8 cellular contexts compared by ENCODE assay signal in genomic region chr22:45863981-45864751, GRCh38.
DNase-seq lines count a peak whose midpoint lies in the region; ATAC-seq and TF ChIP-seq lines count a peak whose summit lies in the region.

No MANE protein-coding gene starts in this region.

- intact Hi-C loops in left ventricle myocardium inferior (cut with micrococcal nuclease) (no loop called here), sigmoid colon (cut with DNase I) (loop anchor here (1.0 kb wide), 1 partner anchor 113 kb away; the partner anchor contains the start of gene WNT7B)

- WGBS in sigmoid colon, 2 donors: 9 to 22% methylated on average over 19 of the region's 19 CpGs

- H3K9me2 ChIP-seq in MM.1S (replicated peaks; ENCODE audit: insufficient read depth, low read length): no peaks in the 10 kb centered on the region

- H3K9me3 ChIP-seq in DND-41 (ENCODE audit: insufficient read depth, low read length, severe bottlenecking) (no peaks in the 10 kb centered on the region), MM.1S (replicated peaks; ENCODE audit: insufficient read depth, low read length) (no peaks in the 10 kb centered on the region), left ventricle myocardium inferior (replicated peaks) (peaks cover 6% of the 10 kb centered on the region), sigmoid colon (no peaks in the 10 kb centered on the region)

- peak; percentile 79 for ATAC-seq in DND-41 (ENCODE audit: insufficient read depth, low read depth)
- peak; percentile 76 for ATAC-seq in activated naive CD8-positive, alpha-beta T cell treated with anti-CD3 and anti-CD28 coated beads, Interleukin-2, amount 10 ng/mL, durations not matched to agents 7 days and 5 days (ENCODE audit: low read depth)
- no peak for ATAC-seq in GM18505 (IDR thresholded peaks at IDR 0.05; ENCODE audit: unreplicated experiment)

- POLR2A ChIA-PET in activated naive CD8-positive, alpha-beta T cell treated with anti-CD3 and anti-CD28 coated beads, Interleukin-2, amount 10 ng/mL, durations not matched to agents 7 days and 5 days (lab: Charles Lee): no interaction called here

- H3K4me3 ChIP-seq in DND-41 (ENCODE audit: low read depth in 1 of 2, low read length in 2 of 2) (no peak overlapping the region), MM.1S (ENCODE audit: low read length) (no peak overlapping the region), left ventricle myocardium inferior (no peak overlapping the region), sigmoid colon (no peak overlapping the region)

- no peaks in the 10 kb centered on the region for H3K79me2 ChIP-seq in DND-41 (ENCODE audit: insufficient read depth, low read length)
- no peaks in the 10 kb centered on the region for H3K79me2 ChIP-seq in MM.1S (ENCODE audit: low read length)

- H3K36me3 Mint-ChIP-seq in activated naive CD8-positive, alpha-beta T cell treated with anti-CD3 and anti-CD28 coated beads, Interleukin-2, amount 10 ng/mL, durations not matched to agents 7 days and 5 days: no peaks in the 10 kb centered on the region

- TF ChIP-seq CTCF in DND-41 (IDR thresholded peaks at IDR 0.05; ENCODE audit: borderline replicate concordance, extremely low read depth, low read length, poor library complexity, severe bottlenecking) (peak; percentile 97), MM.1S (IDR thresholded peaks at IDR 0.05; ENCODE audit: low read length) (peak; percentile 91), left ventricle myocardium inferior (IDR thresholded peaks at IDR 0.05; ENCODE audit: borderline replicate concordance) (peak; percentile 96), sigmoid colon (IDR thresholded peaks at IDR 0.05) (peak in 3 of 4 experiments; percentile 41 to 74 (median 72))

- peaks cover 49% of the 10 kb centered on the region for H3K27me3 Mint-ChIP-seq in activated naive CD8-positive, alpha-beta T cell treated with anti-CD3 and anti-CD28 coated beads, Interleukin-2, amount 10 ng/mL, durations not matched to agents 7 days and 5 days

- H3K27ac ChIP-seq in DND-41 (ENCODE audit: low read length): no peak overlapping the region
- H3K27ac ChIP-seq in MM.1S (ENCODE audit: low read length): no peak overlapping the region
- no peak overlapping the region for H3K27ac ChIP-seq in left ventricle myocardium inferior (replicated peaks)
- no peak overlapping the region for H3K27ac ChIP-seq in sigmoid colon

- DNase-seq in DND-41 (peak; percentile 77), MM.1S (peak; percentile 45), SKM-1 (lab: John Stamatoyannopoulos, UW; ENCODE audit: unreplicated experiment) (peak; percentile 7), left ventricle myocardium inferior (peak; percentile 73), sigmoid colon (peak; percentile 64), GF-D8 (lab: John Stamatoyannopoulos, UW) (no peak)
- peak; percentile 82 for DNase-seq in activated naive CD8-positive, alpha-beta T cell treated with anti-CD3 and anti-CD28 coated beads, Interleukin-2, amount 10 ng/mL, durations not matched to agents 7 days and 5 days

- peaks cover 14% of the 10 kb centered on the region for H4K20me1 ChIP-seq in DND-41 (ENCODE audit: insufficient read depth, low read length)
- H4K20me1 ChIP-seq in MM.1S (ENCODE audit: insufficient read depth, low read length): no peaks in the 10 kb centered on the region

- H3K36me3 ChIP-seq in DND-41 (ENCODE audit: insufficient read depth, low read length): no peaks in the 10 kb centered on the region
- H3K36me3 ChIP-seq in MM.1S (replicated peaks; ENCODE audit: insufficient read depth, low read length): no peaks in the 10 kb centered on the region
- H3K36me3 ChIP-seq in left ventricle myocardium inferior: peaks cover 7% of the 10 kb centered on the region
- peaks cover 0 to 6% (median 0%) of the 10 kb centered on the region in 4 donors for H3K36me3 ChIP-seq in sigmoid colon

- H3K9me3 Mint-ChIP-seq in activated naive CD8-positive, alpha-beta T cell treated with anti-CD3 and anti-CD28 coated beads, Interleukin-2, amount 10 ng/mL, durations not matched to agents 7 days and 5 days: no peaks in the 10 kb centered on the region

- H3F3A ChIP-seq in MM.1S (ENCODE audit: insufficient read depth, low read length): no peaks in the 10 kb centered on the region

- H3K27ac Mint-ChIP-seq in activated naive CD8-positive, alpha-beta T cell treated with anti-CD3 and anti-CD28 coated beads, Interleukin-2, amount 10 ng/mL, durations not matched to agents 7 days and 5 days: no peak overlapping the region

- TF ChIP-seq POLR2A in sigmoid colon (IDR thresholded peaks at IDR 0.05) (no peak), GM18505 (IDR thresholded peaks at IDR 0.05; ENCODE audit: borderline replicate concordance, extremely low read depth, insufficient read depth, insufficient read length) (no peak)

- no peak overlapping the region for H3K9ac ChIP-seq in DND-41 (ENCODE audit: low read depth, low read length)
- H3K9ac ChIP-seq in MM.1S (ENCODE audit: low read length): no peak overlapping the region

- H3K4me3 Mint-ChIP-seq in activated naive CD8-positive, alpha-beta T cell treated with anti-CD3 and anti-CD28 coated beads, Interleukin-2, amount 10 ng/mL, durations not matched to agents 7 days and 5 days: no peak overlapping the region

- no peaks in the 10 kb centered on the region for H3K27me3 ChIP-seq in DND-41 (ENCODE audit: insufficient read depth, low read length, poor library complexity)
- no peaks in the 10 kb centered on the region for H3K27me3 ChIP-seq in MM.1S (replicated peaks; ENCODE audit: insufficient read depth, low read length)
- H3K27me3 ChIP-seq in left ventricle myocardium inferior (ENCODE audit: low read depth): peaks cover 43% of the 10 kb centered on the region
- H3K27me3 ChIP-seq in sigmoid colon: peaks cover 23 to 38% (median 29%) of the 10 kb centered on the region in 3 donors

- H3K4me1 ChIP-seq in DND-41 (ENCODE audit: insufficient read depth, low read length): peaks cover 12% of the 10 kb centered on the region
- H3K4me1 ChIP-seq in MM.1S (ENCODE audit: low read length): no peaks in the 10 kb centered on the region
- peaks cover 24% of the 10 kb centered on the region for H3K4me1 ChIP-seq in left ventricle myocardium inferior
- H3K4me1 ChIP-seq in sigmoid colon: peaks cover 0 to 28% (median 23%) of the 10 kb centered on the region in 4 donors

- no peak for TF ChIP-seq EP300 in sigmoid colon (IDR thresholded peaks at IDR 0.05)

- H3K4me2 ChIP-seq in DND-41 (ENCODE audit: insufficient read depth, low read length): no peak overlapping the region
- no peak overlapping the region for H3K4me2 ChIP-seq in MM.1S (ENCODE audit: low read depth, low read length)

- peaks cover 5% of the 10 kb centered on the region for H3K4me1 Mint-ChIP-seq in activated naive CD8-positive, alpha-beta T cell treated with anti-CD3 and anti-CD28 coated beads, Interleukin-2, amount 10 ng/mL, durations not matched to agents 7 days and 5 days

- no peak overlapping the region for H2AFZ ChIP-seq in DND-41 (ENCODE audit: low read depth, low read length)
- no peak overlapping the region for H2AFZ ChIP-seq in MM.1S (ENCODE audit: low read length)
